ENCODE assay signal across 9 cellular contexts in genomic region chr6:83539678-83540077, GRCh38. TPM values are rescaled to one million over a fixed set of nuclear protein-coding genes. Genes with fewer than 3 reads are reported as not detected.
"Had no signal": no experiment of that assay in that cellular context is flagged by ENCODE, and none has a peak within 500 bp of the region (broad histone marks: within the 10 kb centered on the region; RNA-seq: fewer than 3 reads in every experiment).

No MANE protein-coding gene starts in this region.

- H3K4me2 ChIP-seq: GM23338 had no signal

- ATAC-seq: GM23338, HCT116 had no signal

- H3K36me3 ChIP-seq: HAP-1 had no signal

- H2AFZ ChIP-seq: GM23248, GM23338 had no signal

- DNase-seq: GM23248, GOT3, H7, H9, HCEC 1CT, HFFc6 had no signal

- H3K9ac ChIP-seq: GM23248 had no signal

- H3K27ac ChIP-seq: GM23248 had no signal

- H3K9me3 ChIP-seq: HAP-1 had no signal

- H3K4me3 ChIP-seq: GM23248, GM23338, HAP-1 had no signal

RNA-seq across cellular contexts. Expression of gene PRSS35, which starts 27.3 kb away (rescaled TPM):
- polyA plus RNA-seq: GM23248 had no signal
